ENCODE assay signal across 8 cellular contexts in the genomic region with DNA sequence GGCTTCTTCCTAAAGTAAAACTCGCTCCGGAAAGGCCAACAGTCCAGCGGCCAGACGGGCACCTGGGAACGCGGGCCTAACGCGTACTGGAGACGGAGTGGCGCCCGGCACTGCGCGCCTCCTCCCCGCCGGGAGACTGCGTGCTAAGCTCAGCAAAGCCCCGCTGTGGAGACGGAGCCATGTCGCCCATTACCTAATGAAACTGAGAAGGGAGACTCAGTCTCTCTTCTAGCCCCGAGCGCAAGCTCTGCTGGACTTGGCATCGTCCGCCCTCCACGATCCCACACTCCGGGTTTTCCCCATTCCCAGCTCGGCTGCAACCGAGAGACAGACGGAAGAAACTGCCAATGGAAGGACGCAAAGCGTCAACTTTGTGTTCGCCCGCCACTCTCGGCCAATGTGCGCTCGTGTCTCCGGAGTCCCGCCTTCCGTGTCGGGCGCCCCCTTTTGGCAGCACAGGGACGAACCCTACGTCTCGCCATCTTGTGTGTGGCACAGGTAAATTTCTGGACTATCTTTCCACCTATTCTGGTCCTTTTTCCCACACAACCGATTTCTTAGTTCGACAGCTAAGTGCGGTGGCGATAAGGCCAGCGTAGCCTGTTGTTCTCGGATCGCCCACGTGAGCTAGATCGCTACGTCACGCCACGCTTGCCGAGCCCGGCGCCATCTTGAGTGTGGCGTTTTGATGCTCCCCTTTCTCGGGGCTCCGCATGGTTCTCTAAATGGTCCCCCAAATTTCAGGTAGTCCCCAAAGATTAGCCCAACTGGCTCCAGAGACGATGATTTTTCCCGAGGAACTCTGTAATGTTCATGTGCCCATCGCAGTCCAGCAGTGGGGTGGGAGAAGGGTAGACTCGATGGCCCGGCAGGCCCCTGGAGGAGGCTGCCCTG. TPM values are rescaled to one million over a fixed set of nuclear protein-coding genes. Genes with fewer than 3 reads are reported as not detected.
DNase-seq lines count a peak whose midpoint lies in the region; ATAC-seq and TF ChIP-seq lines count a peak whose summit lies in the region.

No MANE protein-coding gene starts in this region.

- peaks cover 34% of the 10 kb centered on the region for H3K36me3 ChIP-seq in BE2C

- TF ChIP-seq CTCF in BE2C (IDR thresholded peaks at IDR 0.05; ENCODE audit: low read depth, low read length) = peak; percentile 91

- H3K4me3 Mint-ChIP-seq in activated CD4-positive, alpha-beta T cell treated with anti-CD3 and anti-CD28 coated beads for 36 hours = peak overlapping the region; percentile 85

- no peaks in the 10 kb centered on the region for H3K9me3 Mint-ChIP-seq in activated CD4-positive, alpha-beta T cell treated with anti-CD3 and anti-CD28 coated beads for 36 hours (ENCODE audit: low read depth)

- H3K27me3 ChIP-seq in BE2C = no peaks in the 10 kb centered on the region
- H3K27me3 ChIP-seq in layer of hippocampus (ENCODE audit: control insufficient read depth, insufficient read depth, low read length) = no peaks in the 10 kb centered on the region

- H3K9me3 ChIP-seq in BE2C = no peaks in the 10 kb centered on the region

- peak overlapping the region; percentile 100 for H3K27ac ChIP-seq in cingulate gyrus (ENCODE audit: low read depth, low read length)
- peak overlapping the region; percentile 100 for H3K27ac ChIP-seq in layer of hippocampus (ENCODE audit: low read depth, low read length)

- peak overlapping the region; percentile 93 for H3K4me3 ChIP-seq in BE2C (ENCODE audit: low read depth, low read length)

- peaks cover 28% of the 10 kb centered on the region for H3K36me3 Mint-ChIP-seq in activated CD4-positive, alpha-beta T cell treated with anti-CD3 and anti-CD28 coated beads for 36 hours (ENCODE audit: low read depth)

- peaks cover 2% of the 10 kb centered on the region for H3K27me3 Mint-ChIP-seq in activated CD4-positive, alpha-beta T cell treated with anti-CD3 and anti-CD28 coated beads for 36 hours

- no peaks in the 10 kb centered on the region for H3K4me1 ChIP-seq in BE2C

- DNase-seq in BE2C (peak; percentile 98), NCI-H460 (ENCODE audit: extremely low read depth, low read depth) (peak; percentile 98)
- DNase-seq in activated CD4-positive, alpha-beta T cell treated with anti-CD3 and anti-CD28 coated beads for 36 hours = peak; percentile 99
- peak; percentile 95 to 98 for DNase-seq in stimulated activated CD4-positive, alpha-beta T cell treated with anti-CD3 and anti-CD28 coated beads, Interleukin-1b, Interleukin-23, amount 100 ng/mL, for 4 hours (ENCODE audit: low read depth in 2 of 2)

- H3K27ac Mint-ChIP-seq in activated CD4-positive, alpha-beta T cell treated with anti-CD3 and anti-CD28 coated beads for 36 hours = peak overlapping the region; percentile 100

- POLR2A ChIA-PET in activated CD4-positive, alpha-beta T cell treated with anti-CD3 and anti-CD28 coated beads for 36 hours (lab: Charles Lee) = interaction anchor here (0.9 to 4.4 kb wide), 8 partner anchors 23 to 242 kb away, joined by 3 to 104 read pairs (median 4); a partner anchor contains a TSS

- peaks cover 15% of the 10 kb centered on the region for H3K4me1 Mint-ChIP-seq in activated CD4-positive, alpha-beta T cell treated with anti-CD3 and anti-CD28 coated beads for 36 hours

- peak; percentile 82 for TF ChIP-seq POLR2A in GM19099 (IDR thresholded peaks at IDR 0.05; ENCODE audit: extremely low read depth, insufficient read length, low read depth)

- CTCF ChIA-PET in activated CD4-positive, alpha-beta T cell treated with anti-CD3 and anti-CD28 coated beads for 36 hours (lab: Charles Lee) = interaction anchor here (0.6 to 3.5 kb wide), 26 partner anchors 8 to 644 kb away, joined by 3 to 28 read pairs (median 4); a partner anchor contains a TSS

- peak; percentile 42 for ATAC-seq in HG03432 (IDR thresholded peaks at IDR 0.05; ENCODE audit: unreplicated experiment)
- ATAC-seq in activated CD4-positive, alpha-beta T cell treated with anti-CD3 and anti-CD28 coated beads for 36 hours = peak; percentile 59

- intact Hi-C loops in activated CD4-positive, alpha-beta T cell treated with anti-CD3 and anti-CD28 coated beads for 36 hours (cut with DNase I, micrococcal nuclease) = loop anchor here (1.0 to 5.0 kb wide), 6 partner anchors 45 to 1545 kb away; a partner anchor contains a TSS

RNA-seq across cellular contexts. Expression of a gene that starts 1.3 kb away (rescaled TPM):
- polyA plus RNA-seq in BE2C (2012; ENCODE audit: insufficient read depth, insufficient read length, low read depth) = 1,938 TPM
- 1,434 and 1,752 TPM in 2 replicates for total RNA-seq in NCI-H460 (2014; rRNA removed; shearing (Covaris generic))
- polyA plus RNA-seq in NCI-H460 (2014; cell fraction: nucleus; rRNA removed) = 1,011 and 1,252 TPM in 2 replicates
- 1,000 to 10,000 TPM; 2,106 to 2,969 TPM for total RNA-seq in activated CD4-positive, alpha-beta T cell treated with anti-CD3 and anti-CD28 coated beads for 36 hours

Comparison
In these comparisons a context has a peak if more than half of its experiments do, and no peak if none do; other contexts are left out.
1. Peak in every context shown above with its lines: DNase-seq, ATAC-seq, H3K4me3 ChIP-seq and H3K27ac ChIP-seq.